ENCODE assay signal across 9 cellular contexts in genomic region chr10:86970152-86970886, GRCh38. TPM values are rescaled to one million over a fixed set of nuclear protein-coding genes. Genes with fewer than 3 reads are reported as not detected.
DNase-seq lines count a peak whose midpoint lies in the region; ATAC-seq and TF ChIP-seq lines count a peak whose summit lies in the region.
"Had no signal": no experiment of that assay in that cellular context is flagged by ENCODE, and none has a peak within 500 bp of the region (broad histone marks: within the 10 kb centered on the region; RNA-seq: fewer than 3 reads in every experiment).

No MANE protein-coding gene starts in this region.

- POLR2A ChIA-PET in PC-9 (lab: Charles Lee; ENCODE audit: unreplicated experiment) = interaction anchor here (0.6 to 0.8 kb wide), 8 partner anchors 10 to 321 kb away, joined by 3 to 21 read pairs (median 6); no protein-coding TSS in a partner anchor

- H4K20me1 ChIP-seq in PC-9 (ENCODE audit: insufficient read depth) = no peaks in the 10 kb centered on the region

- no peaks in the 10 kb centered on the region for H3K9me3 Mint-ChIP-seq in type B pancreatic cell

- intact Hi-C loops in PC-9 (cut with micrococcal nuclease; ENCODE audit: unreplicated experiment) = loop anchor here (2.0 to 5.0 kb wide), 2 partner anchors 52 to 124 kb away; partner anchors contain the start of genes FAM25A, GLUD1 and SHLD2

- no peaks in the 10 kb centered on the region for H3K27me3 ChIP-seq in PC-9 (ENCODE audit: insufficient read depth, low read depth)
- no peaks in the 10 kb centered on the region for H3K27me3 ChIP-seq in duodenal mucosa (ENCODE audit: control insufficient read depth in 1 of 2, insufficient read depth in 2 of 2, low read length in 2 of 2)

- H2AFZ ChIP-seq in PC-9 = peak overlapping the region; percentile 67; the same call in 1 of the 2 replicates

- H3K9me2 ChIP-seq in PC-9 (ENCODE audit: insufficient read depth) = no peaks in the 10 kb centered on the region

- H3K27ac Mint-ChIP-seq in type B pancreatic cell = peak overlapping the region; percentile 95

- peak overlapping the region; percentile 91 for H3K27ac ChIP-seq in PC-9
- peak overlapping the region; percentile 82 for H3K27ac ChIP-seq in duodenal mucosa (ENCODE audit: low read depth, low read length)

- TSS peak; percentile 51 for BruUV-seq in PC-9 (replicated peaks; lab: Mats Ljungman, UMichigan)

- peaks cover 4% of the 10 kb centered on the region for H3K36me3 Mint-ChIP-seq in type B pancreatic cell

- H3K9me3 ChIP-seq in PC-9 (ENCODE audit: insufficient read depth, low read depth) (no peaks in the 10 kb centered on the region), duodenal mucosa (ENCODE audit: control insufficient read depth in 1 of 2, low read length in 2 of 2) (no peaks in the 10 kb centered on the region)

- H3K4me3 ChIP-seq in PC-9 (peak overlapping the region; percentile 81), duodenal mucosa (ENCODE audit: low read depth in 1 of 2, low read length in 2 of 2) (peak overlapping the region; percentile 67 to 82)

- H3K27me3 Mint-ChIP-seq in type B pancreatic cell = peaks cover 4% of the 10 kb centered on the region

- H3K4me1 ChIP-seq in PC-9 (replicated peaks; ENCODE audit: insufficient read depth) (peaks cover 65% of the 10 kb centered on the region), duodenal mucosa (ENCODE audit: control insufficient read depth in 1 of 2, insufficient read depth in 2 of 2, low read length in 2 of 2) (peaks cover 37 to 53% of the 10 kb centered on the region in 2 donors)

- H3K79me2 ChIP-seq in PC-9 (ENCODE audit: low read depth) = peaks cover 27% of the 10 kb centered on the region

- no peak for TF ChIP-seq CTCF in PC-9 (conservative IDR thresholded peaks at IDR 0.05)
- TF ChIP-seq CTCF in type B pancreatic cell (conservative IDR thresholded peaks at IDR 0.05) = no peak

- peak; percentile 67 for DNase-seq in GM04504 (ENCODE audit: low read depth)
- peak; percentile 52 to 82 for DNase-seq in PC-9
- DNase-seq in medulla oblongata (ENCODE audit: extremely low spot score) = peak; percentile 47
- DNase-seq in type B pancreatic cell (ENCODE audit: extremely low spot score, unreplicated experiment) = no peak
- DNase-seq in HPDE6-E6E7 (ENCODE audit: extremely low spot score) = no peak
- no peak for DNase-seq in NCI-H2029 treated with DMSO at 0.1 percent for 48 hours (lab: John Stamatoyannopoulos, UW)

- CTCF ChIA-PET in PC-9 (lab: Charles Lee) = interaction anchor here (0.7 kb wide), 1 partner anchor 30 kb away, joined by 3 read pairs; no protein-coding TSS in a partner anchor

- peak overlapping the region; percentile 89 for H3K4me3 Mint-ChIP-seq in type B pancreatic cell

- H3K4me2 ChIP-seq in PC-9 = peak overlapping the region; percentile 95

- no peak for ATAC-seq in HG02642 (IDR thresholded peaks at IDR 0.05; ENCODE audit: poor library complexity, unreplicated experiment)

- peaks cover 42% of the 10 kb centered on the region for H3K4me1 Mint-ChIP-seq in type B pancreatic cell (ENCODE audit: unreplicated experiment)

- peak overlapping the region; percentile 82 to 88 for H3K9ac ChIP-seq in duodenal mucosa (ENCODE audit: low read depth in 1 of 2, low read length in 2 of 2)

- H3K36me3 ChIP-seq in PC-9 (ENCODE audit: low read depth) (no peaks in the 10 kb centered on the region), duodenal mucosa (ENCODE audit: control insufficient read depth in 1 of 2, insufficient read depth in 2 of 2, low read length in 2 of 2) (no peaks in the 10 kb centered on the region)

- H3F3A ChIP-seq in PC-9 (ENCODE audit: insufficient read depth, low read depth) = peaks cover 48% of the 10 kb centered on the region

RNA-seq across cellular contexts. Expression of gene ADIRF, which starts 2.0 kb away (rescaled TPM):
- total RNA-seq in PC-9 (2021) = 51.0 and 72.8 TPM in 2 replicates
- total RNA-seq in type B pancreatic cell (ENCODE audit: low replicate concordance) = 1.5 TPM in 1 of 2 replicates, not detected in the other
- total RNA-seq: T-helper 1 cell treated with Interleukin-12 subunit alpha and Interleukin-12 subunit beta and Interleukin-4 antibody, amounts not matched to agents 30 ng/mL and 1 ng/mL, for 36 hours had no signal

RNA-seq across cellular contexts. Expression of gene SNCG, which starts 11.9 kb away (rescaled TPM):
- total RNA-seq in PC-9 (2021) (99.4 and 144 TPM in 2 replicates), type B pancreatic cell (ENCODE audit: low replicate concordance) (60.4 and 77.6 TPM in 2 replicates)

RNA-seq across cellular contexts. Expression of gene MMRN2, which starts 12.9 kb away (rescaled TPM):
- total RNA-seq in PC-9 (2021) = 12.1 and 13.4 TPM in 2 replicates
- 4.0 and 5.5 TPM in 2 replicates for total RNA-seq in type B pancreatic cell (ENCODE audit: low replicate concordance)
- total RNA-seq: T-helper 1 cell treated with Interleukin-12 subunit alpha and Interleukin-12 subunit beta and Interleukin-4 antibody, amounts not matched to agents 30 ng/mL and 1 ng/mL, for 36 hours had no signal

RNA-seq across cellular contexts. Expression of gene FAM25A, which starts 49.8 kb away (rescaled TPM):
- total RNA-seq in PC-9 (2021) (8.2 and 11.4 TPM in 2 replicates), type B pancreatic cell (ENCODE audit: low replicate concordance) (not detected in 2 replicates)
- total RNA-seq: T-helper 1 cell treated with Interleukin-12 subunit alpha and Interleukin-12 subunit beta and Interleukin-4 antibody, amounts not matched to agents 30 ng/mL and 1 ng/mL, for 36 hours had no signal

Comparison
In these comparisons a context has a peak if more than half of its experiments do, and no peak if none do; other contexts are left out.
1. DNase-seq: peak in GM04504 (single experiment), PC-9 (2 of 2) and medulla oblongata (single experiment); none in type B pancreatic cell (single experiment), HPDE6-E6E7 (single experiment) and NCI-H2029 treated with DMSO at 0.1 percent for 48 hours (single experiment).
2. RNA of gene ADIRF, which starts 2.0 kb away (total RNA-seq): 51.0 to 72.8 TPM in PC-9; 1.5 TPM in type B pancreatic cell; every median in the first group is over 10 times any median in the second.